ENCODE assay signal across 1 cellular context in genomic region chr10:70851597-70852475, GRCh38.
TF ChIP-seq lines count a peak whose summit lies in the region.

No MANE protein-coding gene starts in this region.

TF ChIP-seq in HepG2, 621 proteins besides CTCF, POLR2A, EP300 and RAD21 (continued from another document and continues in another):
- TF ChIP-seq HMGXB3 (CRISPR knock-in tag; IDR thresholded peaks at IDR 0.05; ENCODE audit: borderline replicate concordance), result no peak
- no peak for TF ChIP-seq MBD4 (IDR thresholded peaks at IDR 0.05; ENCODE audit: borderline replicate concordance, low read length)
- no peak for TF ChIP-seq CBX2 (IDR thresholded peaks at IDR 0.05; ENCODE audit: low read depth, low read length)
- no peak for TF ChIP-seq CBX2 (CRISPR knock-in tag; IDR thresholded peaks at IDR 0.05; ENCODE audit: low read depth)
- TF ChIP-seq TERF1 (CRISPR knock-in tag; IDR thresholded peaks at IDR 0.05), result no peak
- no peak for TF ChIP-seq ZNF512B (CRISPR knock-in tag; IDR thresholded peaks at IDR 0.05; ENCODE audit: borderline replicate concordance)
- no peak for TF ChIP-seq ZNF570 (CRISPR knock-in tag; IDR thresholded peaks at IDR 0.05; ENCODE audit: borderline replicate concordance)
- TF ChIP-seq MIER2 (CRISPR knock-in tag; IDR thresholded peaks at IDR 0.05), result no peak
- TF ChIP-seq ZNF367 (CRISPR knock-in tag; IDR thresholded peaks at IDR 0.05; ENCODE audit: borderline replicate concordance), result no peak
- TF ChIP-seq ZNF281 (CRISPR knock-in tag; IDR thresholded peaks at IDR 0.05; ENCODE audit: borderline replicate concordance), result no peak
- TF ChIP-seq ZBTB37 (CRISPR knock-in tag; IDR thresholded peaks at IDR 0.05), result peak; percentile 86
- no peak for TF ChIP-seq RARG (CRISPR knock-in tag; IDR thresholded peaks at IDR 0.05; ENCODE audit: low read depth)
- no peak for TF ChIP-seq NCOA5 (CRISPR knock-in tag; IDR thresholded peaks at IDR 0.05)
- no peak for TF ChIP-seq ZNF800 (CRISPR knock-in tag; IDR thresholded peaks at IDR 0.05)
- TF ChIP-seq TFE3 (CRISPR knock-in tag; IDR thresholded peaks at IDR 0.05), result no peak
- TF ChIP-seq ZMYM4 (CRISPR knock-in tag; IDR thresholded peaks at IDR 0.05), result no peak; the same call in 1 of the 2 replicates
- TF ChIP-seq POGK (CRISPR knock-in tag; conservative IDR thresholded peaks at IDR 0.05), result no peak
- TF ChIP-seq NR3C1 (CRISPR knock-in tag; IDR thresholded peaks at IDR 0.05), result no peak
- peak; percentile 79; the same call in 1 of the 2 replicates for TF ChIP-seq ZNF710 (CRISPR knock-in tag; IDR thresholded peaks at IDR 0.05; ENCODE audit: borderline replicate concordance)
- TF ChIP-seq ZNF543 (CRISPR knock-in tag; IDR thresholded peaks at IDR 0.05), result no peak
- no peak for TF ChIP-seq STAG1 (CRISPR knock-in tag; IDR thresholded peaks at IDR 0.05)
- no peak for TF ChIP-seq ZNF605 (CRISPR knock-in tag; IDR thresholded peaks at IDR 0.05)
- no peak for TF ChIP-seq ZNF607 (CRISPR knock-in tag; IDR thresholded peaks at IDR 0.05; ENCODE audit: borderline replicate concordance)
- TF ChIP-seq ZNF558 (CRISPR knock-in tag; IDR thresholded peaks at IDR 0.05; ENCODE audit: borderline replicate concordance), result no peak
- TF ChIP-seq IRF9 (CRISPR knock-in tag; IDR thresholded peaks at IDR 0.05; ENCODE audit: borderline replicate concordance), result no peak
- TF ChIP-seq ZNF644 (CRISPR knock-in tag; IDR thresholded peaks at IDR 0.05; ENCODE audit: low read depth), result no peak
- peak; percentile 62; the same call in 1 of the 2 replicates for TF ChIP-seq CREM (IDR thresholded peaks at IDR 0.05)
- no peak for TF ChIP-seq CREM (CRISPR knock-in tag; IDR thresholded peaks at IDR 0.05)
- TF ChIP-seq KLF15 (CRISPR knock-in tag; IDR thresholded peaks at IDR 0.05; ENCODE audit: borderline replicate concordance), result no peak
